In the genomic region with DNA sequence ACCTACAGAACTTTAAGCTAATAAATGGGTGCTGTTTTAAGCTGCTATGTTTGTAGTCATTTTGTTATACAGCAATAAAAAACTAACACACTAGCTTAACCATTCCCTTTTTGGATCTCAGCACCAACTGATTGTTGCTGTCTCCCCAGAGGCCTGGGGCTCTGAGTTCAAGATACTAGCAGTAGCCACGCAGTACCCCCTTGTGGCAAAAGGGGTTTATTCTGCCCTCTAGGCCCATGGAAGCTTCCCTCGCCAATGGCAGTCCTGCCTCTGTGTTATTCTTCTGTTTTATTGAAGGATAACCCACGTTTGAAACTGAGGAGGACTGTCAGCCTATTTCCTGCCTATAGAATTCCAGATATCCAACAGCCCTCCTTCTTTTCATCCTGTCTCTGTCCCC, we compare ENCODE assay signal across 17 cellular contexts.
DNase-seq lines count a peak whose midpoint lies in the region; ATAC-seq and TF ChIP-seq lines count a peak whose summit lies in the region.
"Had no signal": no experiment of that assay in that cellular context is flagged by ENCODE, and none has a peak within 500 bp of the region (broad histone marks: within the 10 kb centered on the region; RNA-seq: fewer than 3 reads in every experiment).

No MANE protein-coding gene starts in this region.

- CTCF ChIA-PET in activated CD8-positive, alpha-beta T cell treated with anti-CD3 and anti-CD28 coated beads for 36 hours (lab: Charles Lee): interaction anchor here (0.9 to 1.2 kb wide), 2 partner anchors 31 to 154 kb away, joined by 3 read pairs; no protein-coding TSS in a partner anchor
- CTCF ChIA-PET in activated CD8-positive, alpha-beta T cell treated with anti-CD3 and anti-CD28 coated beads, Interleukin-2, amount 10 ng/mL, durations not matched to agents 7 days and 5 days (lab: Charles Lee): interaction anchor here (1.6 kb wide), 1 partner anchor 625 kb away, joined by 3 read pairs; no protein-coding TSS in a partner anchor

- H3K4me1 ChIP-seq in osteoblast (ENCODE audit: insufficient read depth, low read length): no peaks in the 10 kb centered on the region
- H3K4me1 ChIP-seq: adrenal gland, testis had no signal

- no peak overlapping the region for H3K27ac Mint-ChIP-seq in activated CD8-positive, alpha-beta T cell treated with anti-CD3 and anti-CD28 coated beads for 36 hours
- H3K27ac Mint-ChIP-seq in activated CD8-positive, alpha-beta T cell treated with anti-CD3 and anti-CD28 coated beads, Interleukin-2, amount 10 ng/mL, durations not matched to agents 7 days and 5 days: no peak overlapping the region
- H3K27ac Mint-ChIP-seq: activated CD4-positive, alpha-beta T cell treated with anti-CD3 and anti-CD28 coated beads, Interleukin-2, amount 10 ng/mL, durations not matched to agents 7 days and 5 days; memory B cell; nephron progenitor cell had no signal

- intact Hi-C loops in activated CD8-positive, alpha-beta T cell treated with anti-CD3 and anti-CD28 coated beads for 36 hours (cut with micrococcal nuclease): no loop called here

- no peaks in the 10 kb centered on the region for H3K9me3 ChIP-seq in osteoblast (ENCODE audit: low read depth, low read length)
- H3K9me3 ChIP-seq: adrenal gland, testis had no signal

- in situ Hi-C loops in SK-MEL-5 (cut with HindIII; ENCODE audit: low pct_unique_long_range_greater_than_20kb, low sequenced_read_pairs): no loop called here

- H4K20me1 ChIP-seq in osteoblast (ENCODE audit: insufficient read depth, low read length): no peaks in the 10 kb centered on the region

- H3K36me3 Mint-ChIP-seq in activated CD8-positive, alpha-beta T cell treated with anti-CD3 and anti-CD28 coated beads for 36 hours (ENCODE audit: low read depth): no peaks in the 10 kb centered on the region
- H3K36me3 Mint-ChIP-seq in activated CD8-positive, alpha-beta T cell treated with anti-CD3 and anti-CD28 coated beads, Interleukin-2, amount 10 ng/mL, durations not matched to agents 7 days and 5 days (ENCODE audit: low read depth): no peaks in the 10 kb centered on the region
- H3K36me3 Mint-ChIP-seq: memory B cell had no signal

- peaks cover 3% of the 10 kb centered on the region for H3K27me3 Mint-ChIP-seq in activated CD8-positive, alpha-beta T cell treated with anti-CD3 and anti-CD28 coated beads for 36 hours
- no peaks in the 10 kb centered on the region for H3K27me3 Mint-ChIP-seq in activated CD8-positive, alpha-beta T cell treated with anti-CD3 and anti-CD28 coated beads, Interleukin-2, amount 10 ng/mL, durations not matched to agents 7 days and 5 days (ENCODE audit: low read depth)
- H3K27me3 Mint-ChIP-seq: activated CD4-positive, alpha-beta T cell treated with anti-CD3 and anti-CD28 coated beads, Interleukin-2, amount 10 ng/mL, durations not matched to agents 7 days and 5 days; memory B cell had no signal

- H3K27ac ChIP-seq in osteoblast (ENCODE audit: low read depth, low read length): no peak overlapping the region
- H3K27ac ChIP-seq: adrenal gland, testis had no signal

- H3K9me3 Mint-ChIP-seq in activated CD8-positive, alpha-beta T cell treated with anti-CD3 and anti-CD28 coated beads for 36 hours: no peaks in the 10 kb centered on the region
- H3K9me3 Mint-ChIP-seq in activated CD8-positive, alpha-beta T cell treated with anti-CD3 and anti-CD28 coated beads, Interleukin-2, amount 10 ng/mL, durations not matched to agents 7 days and 5 days (ENCODE audit: insufficient read depth): no peaks in the 10 kb centered on the region
- H3K9me3 Mint-ChIP-seq: nephron progenitor cell had no signal

- POLR2A ChIA-PET in activated CD8-positive, alpha-beta T cell treated with anti-CD3 and anti-CD28 coated beads for 36 hours (lab: Charles Lee): no interaction called here
- POLR2A ChIA-PET in activated CD8-positive, alpha-beta T cell treated with anti-CD3 and anti-CD28 coated beads, Interleukin-2, amount 10 ng/mL, durations not matched to agents 7 days and 5 days (lab: Charles Lee): interaction anchor here (0.6 kb wide), 1 partner anchor 10 kb away, joined by 3 read pairs; no protein-coding TSS in a partner anchor

- no peaks in the 10 kb centered on the region for H3K4me1 Mint-ChIP-seq in activated CD8-positive, alpha-beta T cell treated with anti-CD3 and anti-CD28 coated beads for 36 hours (ENCODE audit: low read depth)
- no peaks in the 10 kb centered on the region for H3K4me1 Mint-ChIP-seq in activated CD8-positive, alpha-beta T cell treated with anti-CD3 and anti-CD28 coated beads, Interleukin-2, amount 10 ng/mL, durations not matched to agents 7 days and 5 days (ENCODE audit: low read depth)
- H3K4me1 Mint-ChIP-seq: activated CD4-positive, alpha-beta T cell treated with anti-CD3 and anti-CD28 coated beads, Interleukin-2, amount 10 ng/mL, durations not matched to agents 7 days and 5 days; nephron progenitor cell had no signal

- TF ChIP-seq CTCF in activated CD8-positive, alpha-beta T cell treated with anti-CD3 and anti-CD28 coated beads for 36 hours (IDR thresholded peaks at IDR 0.05): no peak
- TF ChIP-seq CTCF in HFF-Myc (IDR thresholded peaks at IDR 0.05; ENCODE audit: low read depth, low read length, missing control alignments): peak; percentile 17
- peak; percentile 6 for TF ChIP-seq CTCF in osteoblast (IDR thresholded peaks at IDR 0.05; ENCODE audit: extremely low read depth, low read depth, low read length)

- ATAC-seq in activated CD8-positive, alpha-beta T cell treated with anti-CD3 and anti-CD28 coated beads for 36 hours: no peak
- no peak for ATAC-seq in activated CD8-positive, alpha-beta T cell treated with anti-CD3 and anti-CD28 coated beads, Interleukin-2, amount 10 ng/mL, durations not matched to agents 7 days and 5 days

- DNase-seq in activated CD8-positive, alpha-beta T cell treated with anti-CD3 and anti-CD28 coated beads for 36 hours: peak; percentile 21
- no peak for DNase-seq in activated CD8-positive, alpha-beta T cell treated with anti-CD3 and anti-CD28 coated beads, Interleukin-2, amount 10 ng/mL, durations not matched to agents 7 days and 5 days
- DNase-seq in HFF-Myc (ENCODE audit: extremely low read depth, low read depth): no peak
- DNase-seq in SK-MEL-5 (ENCODE audit: low read depth, low spot score): peak; percentile 22
- no peak for DNase-seq in osteoblast (ENCODE audit: insufficient read length, low spot score, missing footprints)
- DNase-seq in UCSD-AML1 (lab: John Stamatoyannopoulos, UW; ENCODE audit: unreplicated experiment): no peak
- DNase-seq in NCI-H748 treated with DMSO at 0.1 percent for 48 hours (lab: John Stamatoyannopoulos, UW): no peak
- no peak for DNase-seq in activated CD8-positive, alpha-beta memory T cell treated with anti-CD3 and anti-CD28 coated beads for 24 hours
- DNase-seq: activated CD4-positive, alpha-beta T cell treated with anti-CD3 and anti-CD28 coated beads, Interleukin-2, amount 10 ng/mL, durations not matched to agents 7 days and 5 days; activated T-cell treated with anti-CD3 and anti-CD28 coated beads, Interleukin-2, amount 50 U/mL, for 48 hours; adrenal gland; COR-L47; NCI-H187 treated with DMSO at 0.1 percent for 48 hours; NCI-H526 treated with DMSO at 0.1 percent for 48 hours; nephron progenitor cell; testis had no signal

- no peak overlapping the region for H2AFZ ChIP-seq in osteoblast (ENCODE audit: low read length)

- H3K4me3 ChIP-seq in HFF-Myc (replicated peaks; ENCODE audit: low read depth, low read length): no peak overlapping the region
- no peak overlapping the region for H3K4me3 ChIP-seq in osteoblast (ENCODE audit: insufficient read depth, low read length)
- H3K4me3 ChIP-seq: adrenal gland, testis had no signal

- H3K79me2 ChIP-seq in osteoblast (ENCODE audit: insufficient read depth, low read length): no peaks in the 10 kb centered on the region

- H3K4me3 Mint-ChIP-seq in activated CD8-positive, alpha-beta T cell treated with anti-CD3 and anti-CD28 coated beads for 36 hours: no peak overlapping the region
- no peak overlapping the region for H3K4me3 Mint-ChIP-seq in activated CD8-positive, alpha-beta T cell treated with anti-CD3 and anti-CD28 coated beads, Interleukin-2, amount 10 ng/mL, durations not matched to agents 7 days and 5 days
- H3K4me3 Mint-ChIP-seq: activated CD4-positive, alpha-beta T cell treated with anti-CD3 and anti-CD28 coated beads, Interleukin-2, amount 10 ng/mL, durations not matched to agents 7 days and 5 days; memory B cell; nephron progenitor cell had no signal

- H3K4me2 ChIP-seq in osteoblast (ENCODE audit: insufficient read depth, low read length): no peak overlapping the region

- no peaks in the 10 kb centered on the region for H3K36me3 ChIP-seq in osteoblast (ENCODE audit: insufficient read depth, low read length)
- H3K36me3 ChIP-seq: adrenal gland had no signal

- no peaks in the 10 kb centered on the region for H3K27me3 ChIP-seq in osteoblast (ENCODE audit: insufficient read depth, low read length)
- H3K27me3 ChIP-seq: adrenal gland, testis had no signal

Comparison
In these comparisons a context has a peak if more than half of its experiments do, and no peak if none do; other contexts are left out.
1. DNase-seq: peak in activated CD8-positive, alpha-beta T cell treated with anti-CD3 and anti-CD28 coated beads for 36 hours (single experiment) and SK-MEL-5 (single experiment); none in activated CD8-positive, alpha-beta T cell treated with anti-CD3 and anti-CD28 coated beads, Interleukin-2, amount 10 ng/mL, durations not matched to agents 7 days and 5 days (single experiment), HFF-Myc (single experiment), osteoblast (single experiment), UCSD-AML1 (single experiment), NCI-H748 treated with DMSO at 0.1 percent for 48 hours (single experiment) and activated CD8-positive, alpha-beta memory T cell treated with anti-CD3 and anti-CD28 coated beads for 24 hours (single experiment).